ENCODE assay signal across 1 cellular context in genomic region chr3:119508172-119508845, GRCh38.
TF ChIP-seq lines count a peak whose summit lies in the region.

No MANE protein-coding gene starts in this region.

TF ChIP-seq in K562, 482 proteins besides CTCF, POLR2A, EP300 and RAD21 (continues in another document):
- peak; percentile 44 for TF ChIP-seq CBFA2T3 (IDR thresholded peaks at IDR 0.05)
- no peak for TF ChIP-seq SP1 (CRISPR knock-in tag; IDR thresholded peaks at IDR 0.05)
- no peak for TF ChIP-seq CAMTA2 (CRISPR knock-in tag; conservative IDR thresholded peaks at IDR 0.05)
- no peak for TF ChIP-seq ARID2 (IDR thresholded peaks at IDR 0.05)
- TF ChIP-seq VEZF1 (CRISPR knock-in tag; IDR thresholded peaks at IDR 0.05), result peak; percentile 38; the same call in 1 of the 2 replicates
- TF ChIP-seq SOX6 (IDR thresholded peaks at IDR 0.05), result no peak
- TF ChIP-seq TFAP4 (CRISPR knock-in tag; IDR thresholded peaks at IDR 0.05; ENCODE audit: borderline replicate concordance), result no peak
- TF ChIP-seq NCOA1 (IDR thresholded peaks at IDR 0.05; ENCODE audit: low read depth), result 0 out of 2 replicates have a peak, but pooled peaks have one; percentile 20
- peak; percentile 46 for TF ChIP-seq L3MBTL2 (IDR thresholded peaks at IDR 0.05)
- peak; percentile 30 for TF ChIP-seq MEIS2 (IDR thresholded peaks at IDR 0.05; ENCODE audit: partially characterized antibody)
- TF ChIP-seq ZC3H11A (IDR thresholded peaks at IDR 0.05; ENCODE audit: low read depth, low read length), result no peak
- TF ChIP-seq ESRRB (CRISPR knock-in tag; IDR thresholded peaks at IDR 0.05; ENCODE audit: borderline replicate concordance), result no peak
- TF ChIP-seq PHF20 (IDR thresholded peaks at IDR 0.05; ENCODE audit: partially characterized antibody), result no peak
- no peak for TF ChIP-seq TAF7 (tag; IDR thresholded peaks at IDR 0.05)
- no peak for TF ChIP-seq FOXO4 (CRISPR knock-in tag; IDR thresholded peaks at IDR 0.05)
- TF ChIP-seq TCF15 (CRISPR knock-in tag; IDR thresholded peaks at IDR 0.05), result no peak
- no peak for TF ChIP-seq MCM3 (IDR thresholded peaks at IDR 0.05)
- no peak for TF ChIP-seq MCM7 (IDR thresholded peaks at IDR 0.05)
- TF ChIP-seq BDP1 (IDR thresholded peaks at IDR 0.05; ENCODE audit: insufficient read depth, insufficient read length), result no peak
- 0 out of 2 replicates have a peak, but pooled peaks have one; percentile 15 for TF ChIP-seq THRA (IDR thresholded peaks at IDR 0.05)
- no peak for TF ChIP-seq GMEB1 (CRISPR knock-in tag; IDR thresholded peaks at IDR 0.05)
- no peak for TF ChIP-seq RBM34 (IDR thresholded peaks at IDR 0.05; ENCODE audit: borderline replicate concordance, insufficient read depth, low read length)
- no peak for TF ChIP-seq DMBX1 (CRISPR knock-in tag; IDR thresholded peaks at IDR 0.05; ENCODE audit: borderline replicate concordance)
- no peak for TF ChIP-seq NFIX (CRISPR knock-in tag; IDR thresholded peaks at IDR 0.05; ENCODE audit: low read depth)
- no peak for TF ChIP-seq U2AF1 (optimal IDR thresholded peaks at IDR 0.05; ENCODE audit: low read depth, low read length)
- TF ChIP-seq TBP (optimal IDR thresholded peaks at IDR 0.05; ENCODE audit: low read depth, low read length), result no peak
- TF ChIP-seq LARP7 (IDR thresholded peaks at IDR 0.05), result no peak
- no peak for TF ChIP-seq ZNF830 (CRISPR knock-in tag; IDR thresholded peaks at IDR 0.05)
- TF ChIP-seq OTX1 (CRISPR knock-in tag; IDR thresholded peaks at IDR 0.05), result no peak
- no peak for TF ChIP-seq ZNF57 (CRISPR knock-in tag; IDR thresholded peaks at IDR 0.05)
- TF ChIP-seq MAZ (CRISPR knock-in tag; conservative IDR thresholded peaks at IDR 0.05 in 1 of 2, IDR thresholded peaks at IDR 0.05 in 1 of 2), result peak in 1 of 2 experiments; percentile 36; a peak in 1 of 4 replicates
- TF ChIP-seq FOXP1 (CRISPR knock-in tag; IDR thresholded peaks at IDR 0.05), result no peak
- TF ChIP-seq YBX1 (IDR thresholded peaks at IDR 0.05), result no peak
- 0 out of 4 replicates have a peak, but pooled peaks of 1 of the 2 experiments have one; percentile 22 for TF ChIP-seq TBL1XR1 (IDR thresholded peaks at IDR 0.05; ENCODE audit: low read length in 2 of 2)
- 0 out of 4 replicates have a peak, but pooled peaks of 1 of the 2 experiments have one; percentile 42 for TF ChIP-seq UBTF (IDR thresholded peaks at IDR 0.05; ENCODE audit: borderline replicate concordance in 1 of 2, low read depth in 2 of 2, low read length in 2 of 2)
- no peak for TF ChIP-seq MIER1 (IDR thresholded peaks at IDR 0.05; ENCODE audit: low read depth)
- no peak for TF ChIP-seq THRB (CRISPR knock-in tag; conservative IDR thresholded peaks at IDR 0.05)
- TF ChIP-seq ARID1B (IDR thresholded peaks at IDR 0.05), result peak; percentile 52
- peak; percentile 31; the same call in 1 of the 2 replicates for TF ChIP-seq ESRRA (IDR thresholded peaks at IDR 0.05; ENCODE audit: borderline replicate concordance, low read depth)
- peak in 1 of 2 experiments; percentile 36; a peak in 1 of 4 replicates for TF ChIP-seq RCOR1 (IDR thresholded peaks at IDR 0.05; ENCODE audit: borderline replicate concordance in 1 of 2, low read depth in 2 of 2, low read length in 2 of 2)
- no peak for TF ChIP-seq HDGF (IDR thresholded peaks at IDR 0.05)
- TF ChIP-seq SREBF1 (IDR thresholded peaks at IDR 0.05; ENCODE audit: borderline replicate concordance, low read depth, low read length), result no peak
- TF ChIP-seq DDX20 (tag; IDR thresholded peaks at IDR 0.05; ENCODE audit: low read depth), result no peak
- peak; percentile 69; the same call in 1 of the 2 replicates for TF ChIP-seq ZNF592 (IDR thresholded peaks at IDR 0.05)
- TF ChIP-seq ZNF584 (CRISPR knock-in tag; IDR thresholded peaks at IDR 0.05; ENCODE audit: low read depth), result no peak
- TF ChIP-seq DEAF1 (CRISPR knock-in tag; IDR thresholded peaks at IDR 0.05), result no peak
- TF ChIP-seq HMBOX1 (IDR thresholded peaks at IDR 0.05), result peak; percentile 44; the same call in 1 of the 2 replicates
- TF ChIP-seq KHSRP (IDR thresholded peaks at IDR 0.05), result no peak
- TF ChIP-seq XRCC5 (IDR thresholded peaks at IDR 0.05; ENCODE audit: low read depth, low read length), result no peak
- no peak for TF ChIP-seq ZNF24 (IDR thresholded peaks at IDR 0.05)
- no peak for TF ChIP-seq ILF3 (IDR thresholded peaks at IDR 0.05; ENCODE audit: borderline replicate concordance)
